In the genomic region with DNA sequence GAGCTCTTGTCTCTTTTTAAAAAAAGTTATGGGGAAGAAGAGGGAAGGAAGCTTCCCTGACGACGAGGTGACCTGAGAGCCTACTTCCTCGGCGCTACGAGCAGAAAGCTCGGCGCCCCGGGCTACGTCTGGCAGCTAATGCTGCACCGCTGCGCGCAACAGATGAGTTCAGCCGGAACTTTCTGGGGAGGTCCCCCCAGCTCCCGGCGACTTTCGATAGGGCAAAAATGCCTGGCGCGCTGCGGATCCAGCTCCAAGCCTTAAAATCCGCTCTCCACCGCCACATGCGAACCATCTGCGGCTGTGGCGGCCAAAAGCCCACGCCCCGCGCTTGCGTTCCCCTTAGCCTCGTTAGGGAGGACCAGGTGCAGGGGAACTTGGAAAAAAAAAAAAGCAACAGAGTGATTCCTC, we compare ENCODE assay signal across 1 cellular context.
TF ChIP-seq lines count a peak whose summit lies in the region.

No MANE protein-coding gene starts in this region.

TF ChIP-seq in K562, 482 proteins besides CTCF, POLR2A, EP300 and RAD21 (continued from another document):
- TF ChIP-seq MAFG (tag; conservative IDR thresholded peaks at IDR 0.05) = no peak
- no peak for TF ChIP-seq LARP7 (IDR thresholded peaks at IDR 0.05)
- TF ChIP-seq ZNF274 (IDR thresholded peaks at IDR 0.05; ENCODE audit: borderline replicate concordance, low read depth, low read length) = no peak
- TF ChIP-seq SIN3A (IDR thresholded peaks at IDR 0.05; ENCODE audit: borderline replicate concordance in 2 of 2, control insufficient read depth in 1 of 2, low read depth in 2 of 2, low read length in 2 of 2) = peak; percentile 22 to 54; a peak in 2 of 4 replicates
- peak; percentile 38; the same call in 1 of the 2 replicates for TF ChIP-seq ZNF766 (CRISPR knock-in tag; conservative IDR thresholded peaks at IDR 0.05)
- TF ChIP-seq ARHGAP35 (IDR thresholded peaks at IDR 0.05; ENCODE audit: partially characterized antibody) = peak; percentile 46
- peak; percentile 71 for TF ChIP-seq RBBP5 (IDR thresholded peaks at IDR 0.05; ENCODE audit: borderline replicate concordance, insufficient read depth, low read length, poor library complexity, severe bottlenecking)
- peak; percentile 4 for TF ChIP-seq DACH1 (IDR thresholded peaks at IDR 0.05; ENCODE audit: partially characterized antibody)
- TF ChIP-seq CHD1 (IDR thresholded peaks at IDR 0.05; ENCODE audit: low read length) = peak; percentile 95
- TF ChIP-seq ZNF695 (CRISPR knock-in tag; IDR thresholded peaks at IDR 0.05) = no peak
- 0 out of 2 replicates have a peak, but pooled peaks have one; percentile 28 for TF ChIP-seq GTF2A2 (tag; IDR thresholded peaks at IDR 0.05)
- no peak for TF ChIP-seq NR2C1 (IDR thresholded peaks at IDR 0.05)
- no peak for TF ChIP-seq NR2C1 (tag; IDR thresholded peaks at IDR 0.05)
- TF ChIP-seq FOSL1 (tag; conservative IDR thresholded peaks at IDR 0.05) = peak; percentile 40
- no peak for TF ChIP-seq SMC3 (conservative IDR thresholded peaks at IDR 0.05; ENCODE audit: insufficient read depth, low read depth, low read length)
- 0 out of 2 replicates have a peak, but pooled peaks have one; percentile 63 for TF ChIP-seq SMARCA4 (IDR thresholded peaks at IDR 0.05)
- TF ChIP-seq NR2C2 (CRISPR knock-in tag; IDR thresholded peaks at IDR 0.05) = no peak
- 0 out of 2 replicates have a peak, but pooled peaks have one; percentile 32 for TF ChIP-seq NR2C2 (tag; IDR thresholded peaks at IDR 0.05)
- TF ChIP-seq HDAC2 (IDR thresholded peaks at IDR 0.05) = 0 out of 2 replicates have a peak, but pooled peaks have one; percentile 45
- no peak for TF ChIP-seq PTBP1 (IDR thresholded peaks at IDR 0.05; ENCODE audit: low read depth, low read length)
- TF ChIP-seq TRIM24 (IDR thresholded peaks at IDR 0.05) = 0 out of 4 replicates have a peak, but pooled peaks of 1 of the 2 experiments have one; percentile 14
- TF ChIP-seq, protein P1, sequence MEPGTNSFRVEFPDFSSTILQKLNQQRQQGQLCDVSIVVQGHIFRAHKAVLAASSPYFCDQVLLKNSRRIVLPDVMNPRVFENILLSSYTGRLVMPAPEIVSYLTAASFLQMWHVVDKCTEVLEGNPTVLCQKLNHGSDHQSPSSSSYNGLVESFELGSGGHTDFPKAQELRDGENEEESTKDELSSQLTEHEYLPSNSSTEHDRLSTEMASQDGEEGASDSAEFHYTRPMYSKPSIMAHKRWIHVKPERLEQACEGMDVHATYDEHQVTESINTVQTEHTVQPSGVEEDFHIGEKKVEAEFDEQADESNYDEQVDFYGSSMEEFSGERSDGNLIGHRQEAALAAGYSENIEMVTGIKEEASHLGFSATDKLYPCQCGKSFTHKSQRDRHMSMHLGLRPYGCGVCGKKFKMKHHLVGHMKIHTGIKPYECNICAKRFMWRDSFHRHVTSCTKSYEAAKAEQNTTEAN (CRISPR knock-in tag; IDR thresholded peaks at IDR 0.05) = no peak
- TF ChIP-seq RFX5 (IDR thresholded peaks at IDR 0.05; ENCODE audit: low read depth, low read length) = no peak
- TF ChIP-seq, protein P2, sequence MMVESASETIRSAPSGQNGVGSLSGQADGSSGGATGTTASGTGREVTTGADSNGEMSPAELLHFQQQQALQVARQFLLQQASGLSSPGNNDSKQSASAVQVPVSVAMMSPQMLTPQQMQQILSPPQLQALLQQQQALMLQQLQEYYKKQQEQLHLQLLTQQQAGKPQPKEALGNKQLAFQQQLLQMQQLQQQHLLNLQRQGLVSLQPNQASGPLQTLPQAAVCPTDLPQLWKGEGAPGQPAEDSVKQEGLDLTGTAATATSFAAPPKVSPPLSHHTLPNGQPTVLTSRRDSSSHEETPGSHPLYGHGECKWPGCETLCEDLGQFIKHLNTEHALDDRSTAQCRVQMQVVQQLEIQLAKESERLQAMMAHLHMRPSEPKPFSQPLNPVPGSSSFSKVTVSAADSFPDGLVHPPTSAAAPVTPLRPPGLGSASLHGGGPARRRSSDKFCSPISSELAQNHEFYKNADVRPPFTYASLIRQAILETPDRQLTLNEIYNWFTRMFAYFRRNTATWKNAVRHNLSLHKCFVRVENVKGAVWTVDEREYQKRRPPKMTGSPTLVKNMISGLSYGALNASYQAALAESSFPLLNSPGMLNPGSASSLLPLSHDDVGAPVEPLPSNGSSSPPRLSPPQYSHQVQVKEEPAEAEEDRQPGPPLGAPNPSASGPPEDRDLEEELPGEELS (CRISPR knock-in tag; IDR thresholded peaks at IDR 0.05; ENCODE audit: borderline replicate concordance) = 0 out of 2 replicates have a peak, but pooled peaks have one; percentile 25
- 0 out of 2 replicates have a peak, but pooled peaks have one; percentile 21 for TF ChIP-seq ZNF282 (CRISPR knock-in tag; IDR thresholded peaks at IDR 0.05)
- TF ChIP-seq SP2 (IDR thresholded peaks at IDR 0.05; ENCODE audit: extremely low read depth, low read depth, low read length, poor library complexity, severe bottlenecking) = no peak
- TF ChIP-seq MECOM (CRISPR knock-in tag; IDR thresholded peaks at IDR 0.05) = no peak
- TF ChIP-seq, protein P3, sequence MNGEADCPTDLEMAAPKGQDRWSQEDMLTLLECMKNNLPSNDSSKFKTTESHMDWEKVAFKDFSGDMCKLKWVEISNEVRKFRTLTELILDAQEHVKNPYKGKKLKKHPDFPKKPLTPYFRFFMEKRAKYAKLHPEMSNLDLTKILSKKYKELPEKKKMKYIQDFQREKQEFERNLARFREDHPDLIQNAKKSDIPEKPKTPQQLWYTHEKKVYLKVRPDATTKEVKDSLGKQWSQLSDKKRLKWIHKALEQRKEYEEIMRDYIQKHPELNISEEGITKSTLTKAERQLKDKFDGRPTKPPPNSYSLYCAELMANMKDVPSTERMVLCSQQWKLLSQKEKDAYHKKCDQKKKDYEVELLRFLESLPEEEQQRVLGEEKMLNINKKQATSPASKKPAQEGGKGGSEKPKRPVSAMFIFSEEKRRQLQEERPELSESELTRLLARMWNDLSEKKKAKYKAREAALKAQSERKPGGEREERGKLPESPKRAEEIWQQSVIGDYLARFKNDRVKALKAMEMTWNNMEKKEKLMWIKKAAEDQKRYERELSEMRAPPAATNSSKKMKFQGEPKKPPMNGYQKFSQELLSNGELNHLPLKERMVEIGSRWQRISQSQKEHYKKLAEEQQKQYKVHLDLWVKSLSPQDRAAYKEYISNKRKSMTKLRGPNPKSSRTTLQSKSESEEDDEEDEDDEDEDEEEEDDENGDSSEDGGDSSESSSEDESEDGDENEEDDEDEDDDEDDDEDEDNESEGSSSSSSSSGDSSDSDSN (IDR thresholded peaks at IDR 0.05; ENCODE audit: borderline replicate concordance in 1 of 2, low read depth in 2 of 2, low read length in 2 of 2) = peak; percentile 93 to 94; a peak in 3 of 4 replicates
- TF ChIP-seq PHTF2 (CRISPR knock-in tag; IDR thresholded peaks at IDR 0.05) = no peak
- TF ChIP-seq RB1 (IDR thresholded peaks at IDR 0.05; ENCODE audit: low read depth) = peak; percentile 34; the same call in 1 of the 2 replicates
- TF ChIP-seq SIN3B (IDR thresholded peaks at IDR 0.05; ENCODE audit: low read depth) = 0 out of 2 replicates have a peak, but pooled peaks have one; percentile 7
- 0 out of 2 replicates have a peak, but pooled peaks have one; percentile 8 for TF ChIP-seq KLF13 (tag; IDR thresholded peaks at IDR 0.05; ENCODE audit: borderline replicate concordance, low read depth)
- no peak for TF ChIP-seq BCOR (IDR thresholded peaks at IDR 0.05)
